ENCODE assay signal across 9 cellular contexts in the genomic region with DNA sequence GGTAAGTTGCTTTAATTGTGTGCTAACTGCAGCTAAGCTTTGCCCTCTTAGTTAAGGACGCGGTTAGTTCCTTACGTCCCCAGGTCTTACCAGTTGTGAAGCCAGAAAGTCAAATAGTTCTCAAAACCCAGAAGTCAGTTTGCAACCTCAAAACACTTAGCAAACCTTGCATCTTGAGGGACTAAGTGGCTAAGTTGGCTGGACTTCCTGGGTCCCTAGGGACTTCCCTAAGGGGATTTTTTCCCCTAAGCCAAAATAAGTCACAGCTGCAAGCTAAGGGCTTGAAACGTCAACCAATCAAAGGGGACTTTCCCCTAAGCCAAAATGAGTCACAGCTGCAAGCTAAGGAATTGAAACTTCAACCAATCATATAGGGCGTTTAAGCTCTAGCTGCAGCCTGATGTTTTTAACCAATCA. TPM values are rescaled to one million over a fixed set of nuclear protein-coding genes. Genes with fewer than 3 reads are reported as not detected.
A peak's percentile ranks its signal among the peaks of the same experiment; 100 is the strongest.
DNase-seq lines count a peak whose midpoint lies in the region; ATAC-seq, FAIRE-seq and TF ChIP-seq lines count a peak whose summit lies in the region.
"Had no signal": no experiment of that assay in that cellular context is flagged by ENCODE, and none has a peak within 500 bp of the region (broad histone marks: within the 10 kb centered on the region; RNA-seq: fewer than 3 reads in every experiment).

No MANE protein-coding gene starts in this region.

- no peaks in the 10 kb centered on the region for H3K79me2 ChIP-seq in K562 (ENCODE audit: control insufficient read depth, insufficient read depth, low read length)

- intact Hi-C loops in K562 (cut with micrococcal nuclease) = no loop called here
- intact Hi-C loops in tibial artery (cut with DNase I; ENCODE audit: low total_unique reads) = no loop called here
- intact Hi-C loops in uterus (cut with DNase I; ENCODE audit: low total_unique reads) = no loop called here

- ATAC-seq in GM18909 (IDR thresholded peaks at IDR 0.05; ENCODE audit: poor library complexity, unreplicated experiment) (peak; percentile 53), HG03280 (IDR thresholded peaks at IDR 0.05; ENCODE audit: unreplicated experiment) (peak; percentile 46), K562 (no peak)

- TF ChIP-seq EP300 in K562 (IDR thresholded peaks at IDR 0.05; ENCODE audit: low read length) = no peak

- no peaks in the 10 kb centered on the region for H3K9me1 ChIP-seq in K562 (ENCODE audit: control insufficient read depth, insufficient read depth, low read length)

- 78% methylated on average over 5 of the region's 5 CpGs for WGBS in K562 (ENCODE audit: insufficient coverage, low coverage, missing lambda C conversion rate)

- POLR2A ChIA-PET in K562 (lab: Yijun Ruan, JAX) = interaction anchor here (1.2 kb wide), 1 partner anchor 17 kb away, joined by 10 read pairs; no protein-coding TSS in a partner anchor

- no peak overlapping the region for H3K9ac ChIP-seq in BLaER1 treated with 17β-estradiol and CSF1 and Interleukin-3, amounts not matched to agents 10 nM and 100 nM
- no peak overlapping the region for H3K9ac ChIP-seq in K562 (ENCODE audit: insufficient read depth in 1 of 2, low read depth in 2 of 2, low read length in 2 of 2)

- H3K9me3 ChIP-seq in BLaER1 treated with 17β-estradiol and CSF1 and Interleukin-3, amounts not matched to agents 10 nM and 100 nM (replicated peaks in 1 of 11) = peaks cover 16 to 36% (median 27%) of the 10 kb centered on the region in 11 experiments
- no peaks in the 10 kb centered on the region for H3K9me3 ChIP-seq in K562 (replicated peaks; ENCODE audit: control insufficient read depth, insufficient read depth, low read depth, low read length)
- H3K9me3 ChIP-seq in tibial artery = no peaks in the 10 kb centered on the region
- H3K9me3 ChIP-seq in uterus = no peaks in the 10 kb centered on the region

- in situ Hi-C loops in K562 (cut with MboI) = no loop called here

- BruUV-seq in K562 (replicated peaks; lab: Mats Ljungman, UMichigan) = no TSS peak

- peak overlapping the region in 9 of 11 experiments; percentile 2 to 50 (median 29); a peak in 11 of 22 replicates for H3K4me2 ChIP-seq in BLaER1 treated with 17β-estradiol and CSF1 and Interleukin-3, amounts not matched to agents 10 nM and 100 nM
- no peak overlapping the region for H3K4me2 ChIP-seq in K562 (ENCODE audit: insufficient read depth, low read length)

- TF ChIP-seq RAD21 in K562 (CRISPR knock-in tag; conservative IDR thresholded peaks at IDR 0.05 in 1 of 2, IDR thresholded peaks at IDR 0.05 in 1 of 2) = no peak

- H3K4me1 ChIP-seq in BLaER1 treated with 17β-estradiol and CSF1 and Interleukin-3, amounts not matched to agents 10 nM and 100 nM = peaks cover 10 to 39% (median 22%) of the 10 kb centered on the region in 10 experiments; a peak in 19 of 20 replicates
- H3K4me1 ChIP-seq in K562 (replicated peaks in 1 of 2; ENCODE audit: control insufficient read depth in 2 of 2, insufficient read depth in 2 of 2, low read length in 2 of 2) (peaks cover 4 to 20% of the 10 kb centered on the region in 2 experiments; a peak in 4 of 5 replicates), tibial artery (no peaks in the 10 kb centered on the region), uterus (no peaks in the 10 kb centered on the region)

- no peak for DNase-seq in K562 (ENCODE audit: extremely low read depth in 1 of 4, low spot score in 3 of 4)
- DNase-seq in tibial artery = no peak
- DNase-seq in COLO668 (lab: John Stamatoyannopoulos, UW; ENCODE audit: unreplicated experiment) = no peak
- DNase-seq in uterus = no peak
- DNase-seq in DMS79 treated with DMSO at 0.1 percent for 48 hours (lab: John Stamatoyannopoulos, UW) = no peak
- DNase-seq: erythroblast had no signal

- no peaks in the 10 kb centered on the region for H3K36me3 ChIP-seq in BLaER1 treated with 17β-estradiol and CSF1 and Interleukin-3, amounts not matched to agents 10 nM and 100 nM
- no peaks in the 10 kb centered on the region for H3K36me3 ChIP-seq in K562 (ENCODE audit: control insufficient read depth, insufficient read depth, low read length)
- no peaks in the 10 kb centered on the region for H3K36me3 ChIP-seq in tibial artery
- H3K36me3 ChIP-seq in uterus = no peaks in the 10 kb centered on the region

- H3K4me3 ChIP-seq in BLaER1 treated with 17β-estradiol and CSF1 and Interleukin-3, amounts not matched to agents 10 nM and 100 nM = peak overlapping the region in 8 of 10 experiments; percentile 1 to 49 (median 23); a peak in 6 of 20 replicates
- H3K4me3 ChIP-seq in K562 (no peak overlapping the region), tibial artery (no peak overlapping the region), uterus (no peak overlapping the region)

- no peak overlapping the region for H3K27ac ChIP-seq in BLaER1 treated with 17β-estradiol and CSF1 and Interleukin-3, amounts not matched to agents 10 nM and 100 nM
- no peak overlapping the region for H3K27ac ChIP-seq in K562 (ENCODE audit: extremely low read depth, low read depth, low read length)
- no peak overlapping the region for H3K27ac ChIP-seq in tibial artery
- no peak overlapping the region for H3K27ac ChIP-seq in uterus

- TF ChIP-seq CTCF in K562 (IDR thresholded peaks at IDR 0.05 in 2 of 3, conservative IDR thresholded peaks at IDR 0.05 in 1 of 3; ENCODE audit: insufficient read depth in 2 of 3, low read depth in 1 of 3, low read length in 3 of 3) (no peak), tibial artery (IDR thresholded peaks at IDR 0.05) (no peak), uterus (IDR thresholded peaks at IDR 0.05) (no peak)

- no peak for TF ChIP-seq POLR2A in K562 (conservative IDR thresholded peaks at IDR 0.05)
- no peak for TF ChIP-seq POLR2A in uterus (IDR thresholded peaks at IDR 0.05)

- FAIRE-seq in K562 (lab: Jason Lieb, UNC) = no peak

- no peaks in the 10 kb centered on the region for H3K27me3 ChIP-seq in BLaER1 treated with 17β-estradiol and CSF1 and Interleukin-3, amounts not matched to agents 10 nM and 100 nM
- H3K27me3 ChIP-seq in K562 (ENCODE audit: control insufficient read depth in 2 of 2, insufficient read depth in 2 of 2, low read length in 2 of 2) = no peaks in the 10 kb centered on the region
- no peaks in the 10 kb centered on the region for H3K27me3 ChIP-seq in tibial artery
- no peaks in the 10 kb centered on the region for H3K27me3 ChIP-seq in uterus

- H2AFZ ChIP-seq in K562 (ENCODE audit: low read depth, low read length) = peak overlapping the region; percentile 6; the same call in 1 of the 2 replicates

- CTCF ChIA-PET in K562 (lab: Yijun Ruan, JAX; ENCODE audit: low intra/inter-chr PET ratio) = no interaction called here

- H4K20me1 ChIP-seq in BLaER1 treated with 17β-estradiol and CSF1 and Interleukin-3, amounts not matched to agents 10 nM and 100 nM = no peaks in the 10 kb centered on the region
- no peaks in the 10 kb centered on the region for H4K20me1 ChIP-seq in K562 (replicated peaks; ENCODE audit: control insufficient read depth, insufficient read depth, low read length)

TF ChIP-seq in K562, 482 proteins besides CTCF, POLR2A, EP300 and RAD21:
- TF ChIP-seq ZKSCAN3 (CRISPR knock-in tag; IDR thresholded peaks at IDR 0.05) (no peak), NFE2 (IDR thresholded peaks at IDR 0.05; ENCODE audit: low read depth) (no peak), HNRNPK (IDR thresholded peaks at IDR 0.05; ENCODE audit: low read depth, low read length, poor library complexity, severe bottlenecking) (no peak), SLC30A9 (CRISPR knock-in tag; IDR thresholded peaks at IDR 0.05) (no peak), ZNF253 (CRISPR knock-in tag; conservative IDR thresholded peaks at IDR 0.05) (no peak), ZBTB7A (IDR thresholded peaks at IDR 0.05; ENCODE audit: borderline replicate concordance, control insufficient read depth, low read depth, low read length) (no peak), LCOR (CRISPR knock-in tag; IDR thresholded peaks at IDR 0.05) (no peak), CBFB (CRISPR knock-in tag; IDR thresholded peaks at IDR 0.05) (no peak)
TF ChIP-seq in K562: peak in this region for 0.

RNA-seq across cellular contexts. Expression of a gene that starts 36.2 kb away (rescaled TPM):
- total RNA-seq in K562 (2011; cell fraction: chromatin; rRNA removed; ENCODE audit: low replicate concordance) = 0.33 and 0.39 TPM in 2 replicates
- total RNA-seq in K562 (2011; cell fraction: nucleolus; rRNA removed) = 0.17 TPM in 1 of 2 replicates, not detected in the other
- total RNA-seq in K562 (2011; cell fraction: nucleoplasm; rRNA removed) = 0.08 and 0.88 TPM in 2 replicates
- total RNA-seq in K562 (2014; rRNA removed) (0.41 TPM in 1 of 2 replicates, not detected in the other), K562 (2014; rRNA removed; fragmentation: Illumina TruSeq; extraction: Trizol) (not detected in 2 replicates), K562 (2015; rRNA removed; fragmentation: Illumina TruSeq; extraction: Trizol) (0.14 and 0.64 TPM in 2 replicates), K562 (2021) (0.47 TPM in 1 of 2 replicates, not detected in the other), uterus (under 1 TPM in 1 of 4 donors, not detected in 3; 0.28 TPM)
- polyA plus RNA-seq in K562 (2011; rRNA removed) (0.07 and 0.11 TPM in 2 replicates), K562 (2014; fragmentation: Illumina TruSeq; extraction: Trizol) (0.13 TPM in 1 of 2 replicates, not detected in the other), K562 (2014; fragmentation: Nextera tagmentation; extraction: Ambion mirVana) (under 1 TPM; 0.08 to 0.31 TPM), K562 (2014; rRNA removed) (0.43 TPM in 1 of 2 replicates, not detected in the other)
- polyA plus RNA-seq in K562 (2011; cell fraction: cytosol; rRNA removed) = not detected in 2 replicates
- polyA plus RNA-seq in K562 (2011; cell fraction: nucleus; rRNA removed) = 0.13 and 0.20 TPM in 2 replicates
- 0.36 and 0.46 TPM in 2 replicates for polyA plus RNA-seq in K562 (2012)
- polyA minus RNA-seq in K562 (2011; rRNA and poly(A)+ RNA removed) = not detected in 2 replicates
- polyA minus RNA-seq in K562 (2011; cell fraction: cytosol; rRNA and poly(A)+ RNA removed) = not detected in 2 replicates
- not detected in 2 replicates for polyA minus RNA-seq in K562 (2011; cell fraction: nucleus; rRNA and poly(A)+ RNA removed)

Comparison
In these comparisons a context has a peak if more than half of its experiments do, and no peak if none do; other contexts are left out.
1. H3K4me3 ChIP-seq: peak in BLaER1 treated with 17β-estradiol and CSF1 and Interleukin-3, amounts not matched to agents 10 nM and 100 nM (8 of 10); none in K562 (single experiment), tibial artery (0 of 2) and uterus (0 of 2).